ENCODE assay signal across 13 cellular contexts in the genomic region with DNA sequence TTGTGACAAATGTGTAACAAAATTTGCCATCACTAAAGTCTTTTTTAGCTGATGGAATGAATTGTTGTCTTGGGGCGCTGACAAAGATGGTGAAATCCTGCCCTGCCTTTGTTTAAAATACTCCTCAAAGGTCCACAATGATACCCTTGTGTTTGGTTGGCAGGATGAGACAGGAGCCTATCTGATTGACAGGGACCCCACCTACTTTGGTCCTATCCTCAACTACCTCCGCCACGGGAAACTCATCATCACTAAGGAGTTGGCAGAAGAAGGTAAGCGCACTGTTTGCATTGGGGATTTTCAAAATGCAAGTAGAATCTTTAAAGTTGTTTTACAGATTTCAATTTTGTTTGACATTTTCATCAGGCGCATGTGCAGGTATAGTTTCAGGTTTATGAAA. TPM values are rescaled to one million over a fixed set of nuclear protein-coding genes. Genes with fewer than 3 reads are reported as not detected.
DNase-seq lines count a peak whose midpoint lies in the region; ATAC-seq, FAIRE-seq and TF ChIP-seq lines count a peak whose summit lies in the region.
"Had no signal": no experiment of that assay in that cellular context is flagged by ENCODE, and none has a peak within 500 bp of the region (broad histone marks: within the 10 kb centered on the region; RNA-seq: fewer than 3 reads in every experiment).

No MANE protein-coding gene starts in this region.

- no peak overlapping the region for H3K4me2 ChIP-seq in K562 (ENCODE audit: insufficient read depth, low read length)

- ATAC-seq in K562 (no peak), GM19324 (IDR thresholded peaks at IDR 0.05; ENCODE audit: low FRiP score, unreplicated experiment) (no peak), HG02885 (IDR thresholded peaks at IDR 0.05; ENCODE audit: poor library complexity, unreplicated experiment) (no peak)
- ATAC-seq: activated CD8-positive, alpha-beta T cell treated with anti-CD3 and anti-CD28 coated beads, Interleukin-2, amount 10 ng/mL, durations not matched to agents 7 days and 5 days had no signal

- DNase-seq in left ventricle myocardium inferior: no peak
- no peak for DNase-seq in cardiac septum (ENCODE audit: low spot score)
- peak in 1 of 4 experiments; percentile 9 for DNase-seq in K562 (ENCODE audit: extremely low read depth in 1 of 4, low spot score in 3 of 4)
- DNase-seq in hippocampal formation (lab: John Stamatoyannopoulos, UW): no peak
- DNase-seq in vagina (ENCODE audit: extremely low spot score in 2 of 2): no peak
- DNase-seq: activated CD8-positive, alpha-beta T cell treated with anti-CD3 and anti-CD28 coated beads, Interleukin-2, amount 10 ng/mL, durations not matched to agents 7 days and 5 days; islet precursor cell; NCI-H2081 treated with DMSO at 0.1 percent for 48 hours; stimulated activated CD4-positive, alpha-beta T cell treated with anti-CD3 and anti-CD28 coated beads, Interleukin-4, amount 100 ng/mL, for 4 hours had no signal

- CTCF ChIA-PET in K562 (lab: Yijun Ruan, JAX; ENCODE audit: low intra/inter-chr PET ratio): no interaction called here

- H3K9me1 ChIP-seq in K562 (ENCODE audit: control insufficient read depth, insufficient read depth, low read length): no peaks in the 10 kb centered on the region

- no peak overlapping the region for H3K9ac ChIP-seq in K562 (ENCODE audit: insufficient read depth in 1 of 2, low read depth in 2 of 2, low read length in 2 of 2)
- H3K9ac ChIP-seq in muscle layer of colon (ENCODE audit: low read length): no peak overlapping the region

- TF ChIP-seq CTCF in left ventricle myocardium inferior (IDR thresholded peaks at IDR 0.05; ENCODE audit: borderline replicate concordance): no peak
- no peak for TF ChIP-seq CTCF in K562 (IDR thresholded peaks at IDR 0.05 in 2 of 3, conservative IDR thresholded peaks at IDR 0.05 in 1 of 3; ENCODE audit: insufficient read depth in 2 of 3, low read depth in 1 of 3, low read length in 3 of 3)
- TF ChIP-seq CTCF in vagina (IDR thresholded peaks at IDR 0.05): no peak

- intact Hi-C loops in left ventricle myocardium inferior (cut with micrococcal nuclease): no loop called here
- intact Hi-C loops in cardiac septum (cut with DNase I): no loop called here
- intact Hi-C loops in K562 (cut with micrococcal nuclease): no loop called here
- intact Hi-C loops in vagina (cut with DNase I): no loop called here

- H3K27me3 ChIP-seq in left ventricle myocardium inferior (ENCODE audit: low read depth) (no peaks in the 10 kb centered on the region), K562 (ENCODE audit: control insufficient read depth in 2 of 2, insufficient read depth in 2 of 2, low read length in 2 of 2) (no peaks in the 10 kb centered on the region), muscle layer of colon (ENCODE audit: control insufficient read depth in 1 of 2, insufficient read depth in 2 of 2, low read length in 2 of 2) (no peaks in the 10 kb centered on the region), vagina (no peaks in the 10 kb centered on the region)

- TF ChIP-seq RAD21 in K562 (CRISPR knock-in tag; conservative IDR thresholded peaks at IDR 0.05 in 1 of 2, IDR thresholded peaks at IDR 0.05 in 1 of 2): no peak

- peak overlapping the region; percentile 100 for H3K27ac ChIP-seq in left ventricle myocardium inferior (replicated peaks)
- H3K27ac ChIP-seq in K562 (ENCODE audit: extremely low read depth, low read depth, low read length): no peak overlapping the region
- peak overlapping the region; percentile 93 for H3K27ac ChIP-seq in muscle layer of colon (ENCODE audit: low read depth, low read length)
- no peak overlapping the region for H3K27ac ChIP-seq in vagina

- no peak for TF ChIP-seq EP300 in K562 (IDR thresholded peaks at IDR 0.05; ENCODE audit: low read length)

- H3K9me3 ChIP-seq in left ventricle myocardium inferior (replicated peaks): no peaks in the 10 kb centered on the region
- no peaks in the 10 kb centered on the region for H3K9me3 ChIP-seq in K562 (replicated peaks; ENCODE audit: control insufficient read depth, insufficient read depth, low read depth, low read length)
- no peaks in the 10 kb centered on the region for H3K9me3 ChIP-seq in muscle layer of colon (ENCODE audit: low read length)
- H3K9me3 ChIP-seq in vagina: no peaks in the 10 kb centered on the region

- H3K4me3 ChIP-seq in left ventricle myocardium inferior (peak overlapping the region; percentile 99), K562 (no peak overlapping the region), muscle layer of colon (ENCODE audit: low read depth in 1 of 2, low read length in 2 of 2) (no peak overlapping the region), vagina (no peak overlapping the region)

- whole genome bisulfite sequencing in K562 (ENCODE audit: insufficient coverage, low coverage, missing lambda C conversion rate): 76% methylated on average over 5 of the region's 5 CpGs

- in situ Hi-C loops in K562 (cut with MboI): no loop called here

- POLR2A ChIA-PET in K562 (lab: Yijun Ruan, JAX): interaction anchor here (0.5 to 3.1 kb wide), 11 partner anchors 10 to 176 kb away, joined by 3 to 23 read pairs (median 3); partner anchors contain the start of gene MRPL58

- H3K36me3 ChIP-seq in left ventricle myocardium inferior (peaks cover 34% of the 10 kb centered on the region), K562 (ENCODE audit: control insufficient read depth, insufficient read depth, low read length) (peaks cover 40% of the 10 kb centered on the region), muscle layer of colon (ENCODE audit: insufficient read depth, low read length) (peaks cover 10% of the 10 kb centered on the region), vagina (peaks cover 0 to 37% of the 10 kb centered on the region in 2 donors)

- no TSS peak for BruUV-seq in K562 (replicated peaks; lab: Mats Ljungman, UMichigan)

- no peak for FAIRE-seq in K562 (lab: Jason Lieb, UNC)
- FAIRE-seq: HTR-8/SVneo had no signal

- no peaks in the 10 kb centered on the region; the same call in 1 of the 2 replicates for H4K20me1 ChIP-seq in K562 (replicated peaks; ENCODE audit: control insufficient read depth, insufficient read depth, low read length)

- no peak overlapping the region for H2AFZ ChIP-seq in K562 (ENCODE audit: low read depth, low read length)

- H3K4me1 ChIP-seq in left ventricle myocardium inferior: peaks cover 48% of the 10 kb centered on the region
- H3K4me1 ChIP-seq in K562 (replicated peaks in 1 of 2; ENCODE audit: control insufficient read depth in 2 of 2, insufficient read depth in 2 of 2, low read length in 2 of 2): peaks cover 11 to 15% of the 10 kb centered on the region in 2 experiments
- H3K4me1 ChIP-seq in muscle layer of colon (ENCODE audit: insufficient read depth, low read length): peaks cover 16% of the 10 kb centered on the region
- peaks cover 31% of the 10 kb centered on the region for H3K4me1 ChIP-seq in vagina

- H3K79me2 ChIP-seq in K562 (ENCODE audit: control insufficient read depth, insufficient read depth, low read length): peaks cover 48% of the 10 kb centered on the region

- TF ChIP-seq POLR2A in K562 (conservative IDR thresholded peaks at IDR 0.05) (no peak), vagina (IDR thresholded peaks at IDR 0.05) (no peak)

RNA-seq across cellular contexts. Expression of gene KCTD2, which starts 2.0 kb away (rescaled TPM):
- 23.1 TPM for total RNA-seq in left ventricle myocardium inferior
- 43.2 TPM for total RNA-seq in cardiac septum
- 19.7 and 30.0 TPM in 2 replicates for total RNA-seq in K562 (2011; cell fraction: chromatin; rRNA removed; ENCODE audit: low replicate concordance)
- 16.8 and 17.0 TPM in 2 replicates for total RNA-seq in K562 (2011; cell fraction: nucleolus; rRNA removed)
- total RNA-seq in K562 (2011; cell fraction: nucleoplasm; rRNA removed): 19.6 and 20.1 TPM in 2 replicates
- 11.2 and 15.3 TPM in 2 replicates for total RNA-seq in K562 (2014; rRNA removed)
- total RNA-seq in K562 (2014; rRNA removed; fragmentation: Illumina TruSeq; extraction: Trizol): 13.5 and 13.8 TPM in 2 replicates
- total RNA-seq in K562 (2015; rRNA removed; fragmentation: Illumina TruSeq; extraction: Trizol): 15.9 and 16.4 TPM in 2 replicates
- total RNA-seq in K562 (2021): 18.1 and 20.2 TPM in 2 replicates
- polyA plus RNA-seq in K562 (2011; rRNA removed): 32.5 and 32.9 TPM in 2 replicates
- 25.1 and 26.6 TPM in 2 replicates for polyA plus RNA-seq in K562 (2011; cell fraction: cytosol; rRNA removed)
- polyA plus RNA-seq in K562 (2011; cell fraction: nucleus; rRNA removed): 21.0 and 22.5 TPM in 2 replicates
- 14.4 and 17.7 TPM in 2 replicates for polyA plus RNA-seq in K562 (2012)
- polyA plus RNA-seq in K562 (2014; fragmentation: Illumina TruSeq; extraction: Trizol): 22.3 and 22.9 TPM in 2 replicates
- polyA plus RNA-seq in K562 (2014; fragmentation: Nextera tagmentation; extraction: Ambion mirVana): 1 to 10 TPM; 1.7 to 2.3 TPM
- polyA plus RNA-seq in K562 (2014; rRNA removed): 15.8 and 16.0 TPM in 2 replicates
- 19.9 and 22.9 TPM in 2 replicates for polyA minus RNA-seq in K562 (2011; rRNA and poly(A)+ RNA removed)
- 13.4 and 13.6 TPM in 2 replicates for polyA minus RNA-seq in K562 (2011; cell fraction: cytosol; rRNA and poly(A)+ RNA removed)
- polyA minus RNA-seq in K562 (2011; cell fraction: nucleus; rRNA and poly(A)+ RNA removed): 4.6 and 5.8 TPM in 2 replicates
- 17.2 TPM for total RNA-seq in vagina

RNA-seq across cellular contexts. Expression of gene ATP5PD, which starts 2.3 kb away (rescaled TPM):
- total RNA-seq in left ventricle myocardium inferior: 809 TPM
- 616 TPM for total RNA-seq in cardiac septum
- total RNA-seq in K562 (2011; cell fraction: chromatin; rRNA removed; ENCODE audit: low replicate concordance): 64.6 and 79.5 TPM in 2 replicates
- 65.9 and 72.6 TPM in 2 replicates for total RNA-seq in K562 (2011; cell fraction: nucleolus; rRNA removed)
- 81.0 and 96.9 TPM in 2 replicates for total RNA-seq in K562 (2011; cell fraction: nucleoplasm; rRNA removed)
- total RNA-seq in K562 (2014; rRNA removed): 274 and 295 TPM in 2 replicates
- total RNA-seq in K562 (2014; rRNA removed; fragmentation: Illumina TruSeq; extraction: Trizol): 600 and 662 TPM in 2 replicates
- 432 TPM in 2 replicates for total RNA-seq in K562 (2015; rRNA removed; fragmentation: Illumina TruSeq; extraction: Trizol)
- 300 and 341 TPM in 2 replicates for total RNA-seq in K562 (2021)
- 248 and 271 TPM in 2 replicates for polyA plus RNA-seq in K562 (2011; rRNA removed)
- polyA plus RNA-seq in K562 (2011; cell fraction: cytosol; rRNA removed): 220 and 388 TPM in 2 replicates
- 118 and 154 TPM in 2 replicates for polyA plus RNA-seq in K562 (2011; cell fraction: nucleus; rRNA removed)
- polyA plus RNA-seq in K562 (2012): 552 and 708 TPM in 2 replicates
- 452 and 457 TPM in 2 replicates for polyA plus RNA-seq in K562 (2014; fragmentation: Illumina TruSeq; extraction: Trizol)
- polyA plus RNA-seq in K562 (2014; fragmentation: Nextera tagmentation; extraction: Ambion mirVana): 100 to 1,000 TPM; 786 to 828 TPM
- polyA plus RNA-seq in K562 (2014; rRNA removed): 339 and 381 TPM in 2 replicates
- polyA minus RNA-seq in K562 (2011; rRNA and poly(A)+ RNA removed): 307 and 324 TPM in 2 replicates
- polyA minus RNA-seq in K562 (2011; cell fraction: cytosol; rRNA and poly(A)+ RNA removed): 119 and 125 TPM in 2 replicates
- polyA minus RNA-seq in K562 (2011; cell fraction: nucleus; rRNA and poly(A)+ RNA removed): 21.9 and 60.2 TPM in 2 replicates
- total RNA-seq in vagina: 149 TPM

RNA-seq across cellular contexts. Expression of gene MRPL58, which starts 36.6 kb away (rescaled TPM):
- total RNA-seq in left ventricle myocardium inferior (50.6 TPM), cardiac septum (39.3 TPM), K562 (2014; rRNA removed) (93.8 and 157 TPM in 2 replicates), K562 (2014; rRNA removed; fragmentation: Illumina TruSeq; extraction: Trizol) (68.1 and 70.9 TPM in 2 replicates), K562 (2015; rRNA removed; fragmentation: Illumina TruSeq; extraction: Trizol) (70.3 and 72.4 TPM in 2 replicates), K562 (2021) (70.2 and 75.7 TPM in 2 replicates), vagina (33.6 TPM)
- 11.9 TPM in 2 replicates for total RNA-seq in K562 (2011; cell fraction: chromatin; rRNA removed; ENCODE audit: low replicate concordance)
- 10.9 and 13.3 TPM in 2 replicates for total RNA-seq in K562 (2011; cell fraction: nucleolus; rRNA removed)
- total RNA-seq in K562 (2011; cell fraction: nucleoplasm; rRNA removed): 12.6 and 13.2 TPM in 2 replicates
- polyA plus RNA-seq in K562 (2011; rRNA removed) (79.8 and 82.4 TPM in 2 replicates), K562 (2014; fragmentation: Illumina TruSeq; extraction: Trizol) (75.9 and 84.4 TPM in 2 replicates), K562 (2014; fragmentation: Nextera tagmentation; extraction: Ambion mirVana) (10 to 100 TPM; 30.8 to 49.6 TPM), K562 (2014; rRNA removed) (98.0 and 107 TPM in 2 replicates)
- polyA plus RNA-seq in K562 (2011; cell fraction: cytosol; rRNA removed): 59.1 and 66.8 TPM in 2 replicates
- polyA plus RNA-seq in K562 (2011; cell fraction: nucleus; rRNA removed): 25.0 and 36.4 TPM in 2 replicates
- polyA plus RNA-seq in K562 (2012): 64.3 and 69.3 TPM in 2 replicates
- 36.9 and 37.2 TPM in 2 replicates for polyA minus RNA-seq in K562 (2011; rRNA and poly(A)+ RNA removed)
- polyA minus RNA-seq in K562 (2011; cell fraction: cytosol; rRNA and poly(A)+ RNA removed): 24.2 and 34.5 TPM in 2 replicates
- polyA minus RNA-seq in K562 (2011; cell fraction: nucleus; rRNA and poly(A)+ RNA removed): 8.3 and 14.6 TPM in 2 replicates

RNA-seq across cellular contexts. Expression of gene SLC16A5, which starts 38.7 kb away (rescaled TPM):
- total RNA-seq in left ventricle myocardium inferior (8.4 TPM), cardiac septum (22.7 TPM), K562 (2014; rRNA removed) (0.65 and 1.1 TPM in 2 replicates), K562 (2014; rRNA removed; fragmentation: Illumina TruSeq; extraction: Trizol) (0.64 and 0.65 TPM in 2 replicates), K562 (2015; rRNA removed; fragmentation: Illumina TruSeq; extraction: Trizol) (0.33 and 0.75 TPM in 2 replicates), K562 (2021) (2.6 and 3.1 TPM in 2 replicates), vagina (26.8 TPM)
- total RNA-seq in K562 (2011; cell fraction: chromatin; rRNA removed; ENCODE audit: low replicate concordance): 3.1 and 9.9 TPM in 2 replicates
- 6.2 and 7.8 TPM in 2 replicates for total RNA-seq in K562 (2011; cell fraction: nucleolus; rRNA removed)
- 3.5 and 5.4 TPM in 2 replicates for total RNA-seq in K562 (2011; cell fraction: nucleoplasm; rRNA removed)
- polyA plus RNA-seq in K562 (2011; rRNA removed) (1.2 and 1.8 TPM in 2 replicates), K562 (2014; fragmentation: Illumina TruSeq; extraction: Trizol) (0.91 and 1.8 TPM in 2 replicates), K562 (2014; fragmentation: Nextera tagmentation; extraction: Ambion mirVana) (under 1 TPM; 0.06 to 0.11 TPM), K562 (2014; rRNA removed) (1.8 and 2.4 TPM in 2 replicates)
- polyA plus RNA-seq in K562 (2011; cell fraction: cytosol; rRNA removed): 2.0 and 4.5 TPM in 2 replicates
- polyA plus RNA-seq in K562 (2011; cell fraction: nucleus; rRNA removed): 8.3 and 12.8 TPM in 2 replicates
- polyA plus RNA-seq in K562 (2012): 1.1 and 4.0 TPM in 2 replicates
- 0.63 and 0.88 TPM in 2 replicates for polyA minus RNA-seq in K562 (2011; rRNA and poly(A)+ RNA removed)
- 2.2 and 2.7 TPM in 2 replicates for polyA minus RNA-seq in K562 (2011; cell fraction: cytosol; rRNA and poly(A)+ RNA removed)
- 2.2 and 2.4 TPM in 2 replicates for polyA minus RNA-seq in K562 (2011; cell fraction: nucleus; rRNA and poly(A)+ RNA removed)

Comparison
In these comparisons a context has a peak if more than half of its experiments do, and no peak if none do; other contexts are left out.
1. H3K27ac ChIP-seq: peak in left ventricle myocardium inferior (single experiment) and muscle layer of colon (single experiment); none in K562 (single experiment) and vagina (single experiment).